In genomic region chr11:80846979-80847378, GRCh38 we compare ENCODE assay signal across 1 cellular context.
A peak's percentile ranks its signal among the peaks of the same experiment; 100 is the strongest.
TF ChIP-seq lines count a peak whose summit lies in the region.

No MANE protein-coding gene starts in this region.

TF ChIP-seq in GM12878, 131 proteins besides CTCF, POLR2A, EP300 and RAD21 (continued from another document):
- no peak for TF ChIP-seq ZBTB11 (CRISPR knock-in tag; IDR thresholded peaks at IDR 0.05)
- no peak for TF ChIP-seq TAF1 (IDR thresholded peaks at IDR 0.05; ENCODE audit: borderline replicate concordance, low read depth, low read length)
- 0 out of 2 replicates have a peak, but pooled peaks have one; percentile 14 for TF ChIP-seq JUND (IDR thresholded peaks at IDR 0.05; ENCODE audit: low read depth, low read length)
- TF ChIP-seq HCFC1 (IDR thresholded peaks at IDR 0.05; ENCODE audit: low read length), result no peak
- no peak for TF ChIP-seq STAT3 (IDR thresholded peaks at IDR 0.05; ENCODE audit: low read depth, low read length)
- TF ChIP-seq BHLHE40 (IDR thresholded peaks at IDR 0.05; ENCODE audit: borderline replicate concordance in 1 of 2, low read depth in 2 of 2, low read length in 1 of 2), result peak in 1 of 2 experiments; percentile 44; a peak in 1 of 4 replicates
- peak; percentile 78; the same call in 1 of the 2 replicates for TF ChIP-seq MTA3 (IDR thresholded peaks at IDR 0.05; ENCODE audit: borderline replicate concordance, low read length)
- TF ChIP-seq MXI1 (IDR thresholded peaks at IDR 0.05; ENCODE audit: low read depth, low read length), result no peak
- TF ChIP-seq, protein P1, sequence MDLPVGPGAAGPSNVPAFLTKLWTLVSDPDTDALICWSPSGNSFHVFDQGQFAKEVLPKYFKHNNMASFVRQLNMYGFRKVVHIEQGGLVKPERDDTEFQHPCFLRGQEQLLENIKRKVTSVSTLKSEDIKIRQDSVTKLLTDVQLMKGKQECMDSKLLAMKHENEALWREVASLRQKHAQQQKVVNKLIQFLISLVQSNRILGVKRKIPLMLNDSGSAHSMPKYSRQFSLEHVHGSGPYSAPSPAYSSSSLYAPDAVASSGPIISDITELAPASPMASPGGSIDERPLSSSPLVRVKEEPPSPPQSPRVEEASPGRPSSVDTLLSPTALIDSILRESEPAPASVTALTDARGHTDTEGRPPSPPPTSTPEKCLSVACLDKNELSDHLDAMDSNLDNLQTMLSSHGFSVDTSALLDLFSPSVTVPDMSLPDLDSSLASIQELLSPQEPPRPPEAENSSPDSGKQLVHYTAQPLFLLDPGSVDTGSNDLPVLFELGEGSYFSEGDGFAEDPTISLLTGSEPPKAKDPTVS (IDR thresholded peaks at IDR 0.05; ENCODE audit: low read depth, low read length), result no peak
- no peak for TF ChIP-seq LARP7 (IDR thresholded peaks at IDR 0.05)
- TF ChIP-seq, protein P2, sequence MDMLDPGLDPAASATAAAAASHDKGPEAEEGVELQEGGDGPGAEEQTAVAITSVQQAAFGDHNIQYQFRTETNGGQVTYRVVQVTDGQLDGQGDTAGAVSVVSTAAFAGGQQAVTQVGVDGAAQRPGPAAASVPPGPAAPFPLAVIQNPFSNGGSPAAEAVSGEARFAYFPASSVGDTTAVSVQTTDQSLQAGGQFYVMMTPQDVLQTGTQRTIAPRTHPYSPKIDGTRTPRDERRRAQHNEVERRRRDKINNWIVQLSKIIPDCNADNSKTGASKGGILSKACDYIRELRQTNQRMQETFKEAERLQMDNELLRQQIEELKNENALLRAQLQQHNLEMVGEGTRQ (IDR thresholded peaks at IDR 0.05; ENCODE audit: borderline replicate concordance, low read depth, low read length), result no peak
- no peak for TF ChIP-seq SMARCA5 (IDR thresholded peaks at IDR 0.05)
- no peak for TF ChIP-seq MYC (IDR thresholded peaks at IDR 0.05; ENCODE audit: insufficient read depth, insufficient read length, insufficient replicate concordance, low read length, severe bottlenecking)
- peak; percentile 53; the same call in 1 of the 2 replicates for TF ChIP-seq NR2F1 (conservative IDR thresholded peaks at IDR 0.05)
- no peak for TF ChIP-seq NKRF (conservative IDR thresholded peaks at IDR 0.05)
- no peak for TF ChIP-seq MAX (IDR thresholded peaks at IDR 0.05; ENCODE audit: low read depth, low read length)
- no peak for TF ChIP-seq ZNF687 (IDR thresholded peaks at IDR 0.05)
- TF ChIP-seq ZSCAN29 (IDR thresholded peaks at IDR 0.05), result no peak
- TF ChIP-seq CHD1 (IDR thresholded peaks at IDR 0.05; ENCODE audit: low read depth, low read length), result no peak
- TF ChIP-seq, protein P3, sequence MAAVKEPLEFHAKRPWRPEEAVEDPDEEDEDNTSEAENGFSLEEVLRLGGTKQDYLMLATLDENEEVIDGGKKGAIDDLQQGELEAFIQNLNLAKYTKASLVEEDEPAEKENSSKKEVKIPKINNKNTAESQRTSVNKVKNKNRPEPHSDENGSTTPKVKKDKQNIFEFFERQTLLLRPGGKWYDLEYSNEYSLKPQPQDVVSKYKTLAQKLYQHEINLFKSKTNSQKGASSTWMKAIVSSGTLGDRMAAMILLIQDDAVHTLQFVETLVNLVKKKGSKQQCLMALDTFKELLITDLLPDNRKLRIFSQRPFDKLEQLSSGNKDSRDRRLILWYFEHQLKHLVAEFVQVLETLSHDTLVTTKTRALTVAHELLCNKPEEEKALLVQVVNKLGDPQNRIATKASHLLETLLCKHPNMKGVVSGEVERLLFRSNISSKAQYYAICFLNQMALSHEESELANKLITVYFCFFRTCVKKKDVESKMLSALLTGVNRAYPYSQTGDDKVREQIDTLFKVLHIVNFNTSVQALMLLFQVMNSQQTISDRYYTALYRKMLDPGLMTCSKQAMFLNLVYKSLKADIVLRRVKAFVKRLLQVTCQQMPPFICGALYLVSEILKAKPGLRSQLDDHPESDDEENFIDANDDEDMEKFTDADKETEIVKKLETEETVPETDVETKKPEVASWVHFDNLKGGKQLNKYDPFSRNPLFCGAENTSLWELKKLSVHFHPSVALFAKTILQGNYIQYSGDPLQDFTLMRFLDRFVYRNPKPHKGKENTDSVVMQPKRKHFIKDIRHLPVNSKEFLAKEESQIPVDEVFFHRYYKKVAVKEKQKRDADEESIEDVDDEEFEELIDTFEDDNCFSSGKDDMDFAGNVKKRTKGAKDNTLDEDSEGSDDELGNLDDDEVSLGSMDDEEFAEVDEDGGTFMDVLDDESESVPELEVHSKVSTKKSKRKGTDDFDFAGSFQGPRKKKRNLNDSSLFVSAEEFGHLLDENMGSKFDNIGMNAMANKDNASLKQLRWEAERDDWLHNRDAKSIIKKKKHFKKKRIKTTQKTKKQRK (IDR thresholded peaks at IDR 0.05; ENCODE audit: low read depth, low read length), result no peak
- no peak for TF ChIP-seq POLR2AphosphoS5 (IDR thresholded peaks at IDR 0.05; ENCODE audit: low read length)
- TF ChIP-seq MLLT1 (IDR thresholded peaks at IDR 0.05), result 0 out of 2 replicates have a peak, but pooled peaks have one; percentile 31
- TF ChIP-seq FOS (IDR thresholded peaks at IDR 0.05; ENCODE audit: borderline replicate concordance, extremely low read depth, insufficient read length), result no peak
- no peak for TF ChIP-seq TCF3 (IDR thresholded peaks at IDR 0.05; ENCODE audit: borderline replicate concordance, insufficient read depth, low read depth, low read length)
- TF ChIP-seq SPI1 (IDR thresholded peaks at IDR 0.05; ENCODE audit: borderline replicate concordance, insufficient read depth, low read depth, low read length), result no peak
- no peak for TF ChIP-seq SMAD1 (IDR thresholded peaks at IDR 0.05; ENCODE audit: low read depth, partially characterized antibody)
- no peak for TF ChIP-seq NFXL1 (IDR thresholded peaks at IDR 0.05; ENCODE audit: borderline replicate concordance)
- TF ChIP-seq, protein P4, sequence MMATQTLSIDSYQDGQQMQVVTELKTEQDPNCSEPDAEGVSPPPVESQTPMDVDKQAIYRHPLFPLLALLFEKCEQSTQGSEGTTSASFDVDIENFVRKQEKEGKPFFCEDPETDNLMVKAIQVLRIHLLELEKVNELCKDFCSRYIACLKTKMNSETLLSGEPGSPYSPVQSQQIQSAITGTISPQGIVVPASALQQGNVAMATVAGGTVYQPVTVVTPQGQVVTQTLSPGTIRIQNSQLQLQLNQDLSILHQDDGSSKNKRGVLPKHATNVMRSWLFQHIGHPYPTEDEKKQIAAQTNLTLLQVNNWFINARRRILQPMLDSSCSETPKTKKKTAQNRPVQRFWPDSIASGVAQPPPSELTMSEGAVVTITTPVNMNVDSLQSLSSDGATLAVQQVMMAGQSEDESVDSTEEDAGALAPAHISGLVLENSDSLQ (IDR thresholded peaks at IDR 0.05), result peak; percentile 55
- TF ChIP-seq PAX5 (IDR thresholded peaks at IDR 0.05; ENCODE audit: borderline replicate concordance, low read depth, low read length), result 0 out of 2 replicates have a peak, but pooled peaks have one; percentile 12
